In genomic region chr22:30667486-30668305, GRCh38 we compare ENCODE assay signal across 8 cellular contexts. TPM values are rescaled to one million over a fixed set of nuclear protein-coding genes. Genes with fewer than 3 reads are reported as not detected.
DNase-seq lines count a peak whose midpoint lies in the region; FAIRE-seq and TF ChIP-seq lines count a peak whose summit lies in the region.

TSS of gene DUSP18 (minus strand) at chr22:30667875. CDS start at chr22:30664003, 3,872 bp downstream.

- H3K79me2 ChIP-seq in H9 (ENCODE audit: insufficient read depth, low read length) (no peaks in the 10 kb centered on the region), MM.1S (ENCODE audit: low read length) (no peaks in the 10 kb centered on the region)

- H2BK20ac ChIP-seq in H9 (ENCODE audit: low read depth, low read length, poor library complexity, severe bottlenecking), result no peak within 1 kb of the TSS

- DNase-seq in H9 (peak; percentile 98), MM.1S (peak; percentile 90), SHP77 treated with DMSO at 0.1 percent for 48 hours (lab: John Stamatoyannopoulos, UW) (peak; percentile 64), activated gamma-delta T cell treated with Interleukin-2 at 50 U/mL for 16 hours (peak; percentile 94), foreskin fibroblast (peak; percentile 84 to 97), neural crest cell (ENCODE audit: low read depth, low spot score) (peak; percentile 95), stomach (peak; percentile 97)

- H3K4me3 Mint-ChIP-seq in H9, result peak within 1 kb of the TSS; percentile 78 to 89
- peak within 1 kb of the TSS; percentile 96 for H3K4me3 Mint-ChIP-seq in neural crest cell

- peak in 1 of 4 donors; percentile 14 for TF ChIP-seq POLR2A in stomach (IDR thresholded peaks at IDR 0.05)

- no peak within 1 kb of the TSS for H3K4ac ChIP-seq in H9 (ENCODE audit: low read depth, low read length)

- no peaks in the 10 kb centered on the region for H3F3A ChIP-seq in MM.1S (ENCODE audit: insufficient read depth, low read length)

- no CpG with 5 or more reads among the region's 72 CpGs for WGBS in H9 (ENCODE audit: extremely low coverage, insufficient read length, low lambda C conversion rate)
- 0 to 1% (median 1%) methylated on average over 36 to 72 of the region's 72 CpGs for WGBS in stomach, 5 donors

- no peak within 1 kb of the TSS for H4K91ac ChIP-seq in H9 (ENCODE audit: insufficient read length, low read depth, low read length)

- FAIRE-seq in G401.6 (lab: Jason Lieb, UNC), result peak; percentile 88

- H4K20me1 ChIP-seq in H9 (ENCODE audit: control insufficient read depth, insufficient read depth, insufficient read length) (no peaks in the 10 kb centered on the region), MM.1S (ENCODE audit: insufficient read depth, low read length) (no peaks in the 10 kb centered on the region)

- no peak within 1 kb of the TSS for H3T11ph ChIP-seq in H9 (ENCODE audit: low read length)

- H2AFZ ChIP-seq in H9 (ENCODE audit: low read length) (no peak within 1 kb of the TSS), MM.1S (ENCODE audit: low read length) (peak within 1 kb of the TSS; percentile 95)

- peak within 1 kb of the TSS; percentile 24 for H3K18ac ChIP-seq in H9 (ENCODE audit: insufficient read length, low read depth, low read length)

- no peak for TF ChIP-seq EP300 in stomach (IDR thresholded peaks at IDR 0.05)

- no peak within 1 kb of the TSS for H2BK12ac ChIP-seq in H9 (ENCODE audit: insufficient read length, low read depth, low read length)

- no peak within 1 kb of the TSS for H2BK120ac ChIP-seq in H9 (ENCODE audit: low read depth, low read length, poor library complexity, severe bottlenecking)

- no peak within 1 kb of the TSS for H4K8ac ChIP-seq in H9 (replicated peaks; ENCODE audit: insufficient read length, low read depth, low read length)

- intact Hi-C loops in stomach (cut with DNase I; ENCODE audit: low total_unique reads), result no loop called here

- peak within 1 kb of the TSS; percentile 12 to 95 (median 84); a peak in 4 of 7 replicates for H3K27ac Mint-ChIP-seq in H9
- peak within 1 kb of the TSS; percentile 96 for H3K27ac Mint-ChIP-seq in neural crest cell (ENCODE audit: unreplicated experiment)

- no peak within 1 kb of the TSS for H2AK5ac ChIP-seq in H9 (ENCODE audit: insufficient read length, low read length)

- H3K9ac ChIP-seq in H9 (ENCODE audit: extremely low read depth, insufficient read length, low read length) (peak within 1 kb of the TSS; percentile 37), MM.1S (ENCODE audit: low read length) (peak within 1 kb of the TSS; percentile 46; the same call in 1 of the 2 replicates)

- H3K4me3 ChIP-seq in MM.1S (ENCODE audit: low read length) (peak within 1 kb of the TSS; percentile 83), foreskin fibroblast (ENCODE audit: low read depth in 1 of 2, low read length in 2 of 2) (peak within 1 kb of the TSS; percentile 87 to 96), stomach (peak within 1 kb of the TSS; percentile 70 to 89 (median 74))

- H4K5ac ChIP-seq in H9 (ENCODE audit: insufficient read length, low read depth, low read length), result no peak within 1 kb of the TSS

- peaks cover 16% of the 10 kb centered on the region for H3K23me2 ChIP-seq in H9 (ENCODE audit: insufficient read length, low read depth, low read length, poor library complexity, severe bottlenecking)

- H3K23ac ChIP-seq in H9 (ENCODE audit: insufficient read length, low read depth, low read length), result no peak within 1 kb of the TSS

- H3K4me1 Mint-ChIP-seq in H9 (peaks cover 13 to 14% of the 10 kb centered on the region in 2 experiments), neural crest cell (peaks cover 19% of the 10 kb centered on the region)

- H3K9me3 ChIP-seq in H9 (ENCODE audit: control insufficient read depth, low read depth, low read length) (no peaks in the 10 kb centered on the region), MM.1S (replicated peaks; ENCODE audit: insufficient read depth, low read length) (no peaks in the 10 kb centered on the region), stomach (no peaks in the 10 kb centered on the region)

- H3K27me3 Mint-ChIP-seq in H9 (ENCODE audit: low read depth), result peaks cover 57% of the 10 kb centered on the region
- peaks cover 28% of the 10 kb centered on the region for H3K27me3 Mint-ChIP-seq in neural crest cell (ENCODE audit: low read depth)

- H3K56ac ChIP-seq in H9 (ENCODE audit: insufficient read length, low read depth, low read length), result no peak within 1 kb of the TSS

- H3K27ac ChIP-seq in H9 (ENCODE audit: insufficient read length, low read depth, low read length), result no peak within 1 kb of the TSS
- no peak within 1 kb of the TSS for H3K27ac ChIP-seq in MM.1S (ENCODE audit: low read length)
- peak within 1 kb of the TSS; percentile 49 to 75 (median 65) for H3K27ac ChIP-seq in stomach

- no peaks in the 10 kb centered on the region for H3K9me2 ChIP-seq in MM.1S (replicated peaks; ENCODE audit: insufficient read depth, low read length)

- TF ChIP-seq CTCF in H9 (conservative IDR thresholded peaks at IDR 0.05) (peak; percentile 71), MM.1S (IDR thresholded peaks at IDR 0.05; ENCODE audit: low read length) (peak; percentile 42), foreskin fibroblast (IDR thresholded peaks at IDR 0.05; ENCODE audit: low read depth, low read length) (peak; percentile 37), neural crest cell (conservative IDR thresholded peaks at IDR 0.05) (peak; percentile 64), stomach (IDR thresholded peaks at IDR 0.05) (peak in 3 of 7 experiments; percentile 20 to 52 (median 28))

- H3K79me1 ChIP-seq in H9 (ENCODE audit: insufficient read depth, low read depth, low read length, poor library complexity, severe bottlenecking), result no peaks in the 10 kb centered on the region

- H3K14ac ChIP-seq in H9 (ENCODE audit: insufficient read depth, low read length), result peak within 1 kb of the TSS; percentile 40; the same call in 1 of the 2 replicates

- H2BK15ac ChIP-seq in H9 (ENCODE audit: low read depth, low read length), result no peak within 1 kb of the TSS

- H3K36me3 ChIP-seq in MM.1S (replicated peaks; ENCODE audit: insufficient read depth, low read length) (no peaks in the 10 kb centered on the region), stomach (peaks cover 0 to 24% (median 15%) of the 10 kb centered on the region in 4 donors)

- H3K36me3 Mint-ChIP-seq in H9 (ENCODE audit: insufficient read depth in 1 of 3, low read depth in 3 of 3) (peaks cover 0 to 9% (median 6%) of the 10 kb centered on the region in 3 experiments; a peak in 4 of 7 replicates), neural crest cell (ENCODE audit: low read depth) (no peaks in the 10 kb centered on the region)

- no peaks in the 10 kb centered on the region for H3K9me3 Mint-ChIP-seq in H9
- no peaks in the 10 kb centered on the region for H3K9me3 Mint-ChIP-seq in neural crest cell

- H3K4me2 ChIP-seq in H9 (ENCODE audit: insufficient read depth, insufficient read length, low read length), result peak within 1 kb of the TSS; percentile 90
- peak within 1 kb of the TSS; percentile 99 for H3K4me2 ChIP-seq in MM.1S (ENCODE audit: low read depth, low read length)

- H3K4me1 ChIP-seq in H9 (ENCODE audit: insufficient read depth, low read length), result no peaks in the 10 kb centered on the region
- no peaks in the 10 kb centered on the region; the same call in 1 of the 2 replicates for H3K4me1 ChIP-seq in MM.1S (ENCODE audit: low read length)
- H3K4me1 ChIP-seq in stomach, result peaks cover 4 to 30% (median 19%) of the 10 kb centered on the region in 4 donors

- H3K27me3 ChIP-seq in H9 (ENCODE audit: insufficient read depth, low read length) (peaks cover 6% of the 10 kb centered on the region; the same call in 1 of the 2 replicates), MM.1S (replicated peaks; ENCODE audit: insufficient read depth, low read length) (peaks cover 8% of the 10 kb centered on the region), stomach (no peaks in the 10 kb centered on the region)

- no peak within 1 kb of the TSS for H2BK5ac ChIP-seq in H9 (ENCODE audit: insufficient read length, low read length)

RNA-seq across cellular contexts. Expression of gene DUSP18, which starts in this region (rescaled TPM):
- total RNA-seq in H9 (2021) (1.9 and 2.6 TPM in 2 replicates), neural crest cell (7.8 and 8.1 TPM in 2 replicates), stomach (10 to 100 TPM in 2 of 5 donors, 1 to 10 TPM in 2, not detected in 1; 4.5 to 46.9 (median 10.9) TPM)
- polyA plus RNA-seq in stomach, result 1 to 10 TPM; 1.4 to 4.2 (median 2.9) TPM

Comparison
In these comparisons a context has a peak if more than half of its experiments do, and no peak if none do; other contexts are left out.
1. H3K27ac ChIP-seq: peak in stomach (5 of 5); none in H9 (single experiment) and MM.1S (single experiment).
2. Peak in every context shown above with its lines, with median percentiles within 50 percentile points of each other: DNase-seq and H3K4me3 ChIP-seq.